In the genomic region with DNA sequence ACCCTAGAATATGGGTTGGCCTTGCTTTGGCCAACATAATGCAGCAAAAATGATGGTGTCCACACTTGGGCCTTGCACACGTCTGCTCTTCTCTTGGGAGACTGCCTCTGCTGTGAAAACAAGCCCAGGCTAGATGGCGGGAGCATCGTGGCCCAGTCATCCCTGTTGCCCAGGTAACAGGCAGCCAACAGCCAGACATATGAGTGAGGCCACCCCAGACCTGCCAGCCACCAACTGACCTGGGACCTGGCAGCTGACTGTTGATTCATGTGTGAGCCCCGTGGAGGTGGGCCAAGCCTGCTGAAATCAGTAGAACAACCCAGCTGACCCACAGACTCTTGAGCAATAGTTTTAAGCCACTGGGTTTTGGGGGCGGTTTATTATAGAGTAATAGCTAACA, we compare ENCODE assay signal across 22 cellular contexts. TPM values are rescaled to one million over a fixed set of nuclear protein-coding genes. Genes with fewer than 3 reads are reported as not detected.
DNase-seq lines count a peak whose midpoint lies in the region; TF ChIP-seq lines count a peak whose summit lies in the region.
"Had no signal": no experiment of that assay in that cellular context is flagged by ENCODE, and none has a peak within 500 bp of the region (broad histone marks: within the 10 kb centered on the region; RNA-seq: fewer than 3 reads in every experiment).

No MANE protein-coding gene starts in this region.

- H3K9me3 Mint-ChIP-seq in Calu3 (ENCODE audit: low read depth, unreplicated experiment), result no peaks in the 10 kb centered on the region
- H3K9me3 Mint-ChIP-seq: activated CD4-positive, alpha-beta memory T cell treated with anti-CD3 and anti-CD28 coated beads for 36 hours had no signal

- CTCF ChIA-PET in Calu3 (lab: Charles Lee), result interaction anchor here (0.5 to 1.0 kb wide), 2 partner anchors 50 to 91 kb away, joined by 3 read pairs; no protein-coding TSS in a partner anchor
- CTCF ChIA-PET in mammary epithelial cell (lab: Charles Lee; ENCODE audit: low non-redundant PET), result interaction anchor here (0.6 kb wide), 1 partner anchor 66 kb away, joined by 3 read pairs; no protein-coding TSS in a partner anchor

- H3K36me3 ChIP-seq in mammary epithelial cell (ENCODE audit: insufficient read depth, low read length), result no peaks in the 10 kb centered on the region
- H3K36me3 ChIP-seq: thoracic aorta had no signal

- no TSS peak for BruUV-seq in Calu3 (replicated peaks; lab: Mats Ljungman, UMichigan)
- BruUV-seq in mammary epithelial cell (replicated peaks; lab: Mats Ljungman, UMichigan), result no TSS peak

- H3K4me2 ChIP-seq in mammary epithelial cell (ENCODE audit: insufficient read depth, low read depth, low read length), result peak overlapping the region; percentile 49

- H2AFZ ChIP-seq in mammary epithelial cell (ENCODE audit: low read depth, low read length), result peak overlapping the region; percentile 62

- DNase-seq in Calu3 (peak; percentile 5), HK-2 (ENCODE audit: unreplicated experiment) (peak; percentile 9), mammary epithelial cell (peak; percentile 99), left kidney (ENCODE audit: low read depth, low spot score) (peak; percentile 24), SIG-M5 (lab: John Stamatoyannopoulos, UW) (no peak), 8988T (no peak), dorsolateral prefrontal cortex (no peak)
- no peak for DNase-seq in NK-92 treated with Interleukin-12 subunit alpha and Interleukin-12 subunit beta, amount 100 ng/mL, for 24 hours (lab: John Stamatoyannopoulos, UW)
- DNase-seq: activated CD4-positive, alpha-beta memory T cell treated with anti-CD3 and anti-CD28 coated beads for 36 hours; activated naive CD8-positive, alpha-beta T cell treated with anti-CD3 and anti-CD28 coated beads, Interleukin-2, amount 50 U/mL, for 24 hours; activated T-cell treated with anti-CD3 and anti-CD28 coated beads, Interleukin-2, amount 50 U/mL, for 48 hours; effector CD4-positive, alpha-beta T cell; hypothalamus; IMR-90; left ventricle myocardium superior; NCI-H2081 treated with DMSO at 0.1 percent for 48 hours; stimulated activated CD4-positive, alpha-beta T cell treated with anti-CD3 and anti-CD28 coated beads, Interleukin-4, amount 100 ng/mL, for 4 hours; stimulated activated CD8-positive, alpha-beta memory T cell treated with anti-CD3 and anti-CD28 coated beads, Interleukin-4, amount 100 ng/mL, for 48 hours; SW 1271 had no signal

- intact Hi-C loops in Calu3 (cut with micrococcal nuclease; ENCODE audit: unreplicated experiment), result no loop called here
- intact Hi-C loops in mammary epithelial cell (cut with micrococcal nuclease), result loop anchor here (1.0 kb wide), 2 partner anchors 31 to 40 kb away; a partner anchor contains a TSS
- intact Hi-C loops in dorsolateral prefrontal cortex (cut with DNase I), result no loop called here

- no peak overlapping the region for H3K4me3 Mint-ChIP-seq in Calu3 (ENCODE audit: low read depth, unreplicated experiment)
- H3K4me3 Mint-ChIP-seq: activated CD4-positive, alpha-beta memory T cell treated with anti-CD3 and anti-CD28 coated beads for 36 hours; activated naive CD8-positive, alpha-beta T cell treated with anti-CD3 and anti-CD28 coated beads, Interleukin-2, amount 50 U/mL, for 24 hours had no signal

- H3K4me1 ChIP-seq in mammary epithelial cell (ENCODE audit: insufficient read depth, low read length), result peaks cover 15% of the 10 kb centered on the region

- H3K27me3 Mint-ChIP-seq in Calu3 (ENCODE audit: unreplicated experiment), result no peaks in the 10 kb centered on the region
- H3K27me3 Mint-ChIP-seq: activated CD4-positive, alpha-beta memory T cell treated with anti-CD3 and anti-CD28 coated beads for 36 hours; activated naive CD8-positive, alpha-beta T cell treated with anti-CD3 and anti-CD28 coated beads, Interleukin-2, amount 50 U/mL, for 24 hours had no signal

- no peak overlapping the region for H3K4me3 ChIP-seq in mammary epithelial cell (replicated peaks in 1 of 3; ENCODE audit: insufficient read depth in 1 of 3, low read depth in 2 of 3, low read length in 3 of 3)
- H3K4me3 ChIP-seq in dorsolateral prefrontal cortex, result no peak overlapping the region
- H3K4me3 ChIP-seq: thoracic aorta had no signal

- H3K9me3 ChIP-seq in mammary epithelial cell (replicated peaks; ENCODE audit: insufficient read depth, low read length), result no peaks in the 10 kb centered on the region
- H3K9me3 ChIP-seq: thoracic aorta had no signal

- in situ Hi-C loops in mammary epithelial cell (cut with MboI; ENCODE audit: low sequenced_read_pairs in 2 of 2), result no loop called here

- H4K20me1 ChIP-seq in mammary epithelial cell (ENCODE audit: insufficient read depth, low read length), result no peaks in the 10 kb centered on the region

- peak overlapping the region; percentile 83 for H3K27ac ChIP-seq in mammary epithelial cell (ENCODE audit: insufficient read depth, low read depth, low read length)
- no peak overlapping the region for H3K27ac ChIP-seq in dorsolateral prefrontal cortex
- H3K27ac ChIP-seq: thoracic aorta had no signal

- no peak for TF ChIP-seq CTCF in Calu3 (IDR thresholded peaks at IDR 0.05; ENCODE audit: unreplicated experiment)
- TF ChIP-seq CTCF in mammary epithelial cell (conservative IDR thresholded peaks at IDR 0.05 in 1 of 2, IDR thresholded peaks at IDR 0.05 in 1 of 2; ENCODE audit: extremely low read depth in 1 of 2, insufficient read depth in 1 of 2, low read depth in 1 of 2, low read length in 2 of 2), result no peak
- TF ChIP-seq CTCF in dorsolateral prefrontal cortex (IDR thresholded peaks at IDR 0.05 in 54 of 56, conservative IDR thresholded peaks at IDR 0.05 in 2 of 56; ENCODE audit: low read depth in 1 of 56, partially characterized antibody in 56 of 56), result no peak

- H3K4me1 Mint-ChIP-seq in Calu3 (ENCODE audit: low read depth, unreplicated experiment), result no peaks in the 10 kb centered on the region
- H3K4me1 Mint-ChIP-seq: activated naive CD8-positive, alpha-beta T cell treated with anti-CD3 and anti-CD28 coated beads, Interleukin-2, amount 50 U/mL, for 24 hours had no signal

- 20% methylated on average over 5 of the region's 5 CpGs for WGBS in mammary epithelial cell (ENCODE audit: low coverage, missing lambda C conversion rate)

- H3K79me2 ChIP-seq in mammary epithelial cell (ENCODE audit: insufficient read depth, low read length), result no peaks in the 10 kb centered on the region

- H3K27ac Mint-ChIP-seq in Calu3 (ENCODE audit: unreplicated experiment), result no peak overlapping the region
- H3K27ac Mint-ChIP-seq: activated CD4-positive, alpha-beta memory T cell treated with anti-CD3 and anti-CD28 coated beads for 36 hours; activated naive CD8-positive, alpha-beta T cell treated with anti-CD3 and anti-CD28 coated beads, Interleukin-2, amount 50 U/mL, for 24 hours had no signal

- dilution Hi-C loops in mammary epithelial cell (cut with HindIII; ENCODE audit: low sequenced_read_pairs), result no loop called here

- H3K27me3 ChIP-seq in mammary epithelial cell (ENCODE audit: insufficient read depth, low read length) (no peaks in the 10 kb centered on the region), dorsolateral prefrontal cortex (no peaks in the 10 kb centered on the region)

- peak overlapping the region; percentile 2 for H3K9ac ChIP-seq in mammary epithelial cell (ENCODE audit: insufficient read depth, low read length)

- H3K36me3 Mint-ChIP-seq in Calu3 (ENCODE audit: insufficient read depth, unreplicated experiment), result peaks cover under 1% of the 10 kb centered on the region
- H3K36me3 Mint-ChIP-seq: activated CD4-positive, alpha-beta memory T cell treated with anti-CD3 and anti-CD28 coated beads for 36 hours had no signal

RNA-seq across cellular contexts. Expression of a gene that starts 39.4 kb away (rescaled TPM):
- 31.4 and 41.7 TPM in 2 replicates for total RNA-seq in Calu3 (2022)
- 100 to 1,000 TPM; 628 to 995 TPM for total RNA-seq in mammary epithelial cell
- 560 TPM for polyA plus RNA-seq in mammary epithelial cell
- polyA minus RNA-seq in mammary epithelial cell, result 703 TPM
- total RNA-seq in dorsolateral prefrontal cortex, result 10 to 100 TPM in 13 of 120 experiments, 1 to 10 TPM in 107; 2.4 to 13.1 (median 6.2) TPM
- total RNA-seq: cardiac septum, IMR-90, skeletal muscle tissue, thoracic aorta had no signal
- polyA plus RNA-seq: IMR-90 had no signal

Comparison
In these comparisons a context has a peak if more than half of its experiments do, and no peak if none do; other contexts are left out.
1. DNase-seq: peak in Calu3 (single experiment), HK-2 (single experiment), mammary epithelial cell (single experiment) and left kidney (single experiment); none in SIG-M5 (single experiment), 8988T (single experiment), NK-92 treated with Interleukin-12 subunit alpha and Interleukin-12 subunit beta, amount 100 ng/mL, for 24 hours (single experiment) and dorsolateral prefrontal cortex (0 of 10).
2. RNA of a gene that starts 39.4 kb away (total RNA-seq): 628 to 995 TPM in mammary epithelial cell; 31.4 to 41.7 TPM in Calu3 and 2.4 to 13.1 TPM in dorsolateral prefrontal cortex; every median in the first group is over 10 times any median in the second.